In the genomic region with DNA sequence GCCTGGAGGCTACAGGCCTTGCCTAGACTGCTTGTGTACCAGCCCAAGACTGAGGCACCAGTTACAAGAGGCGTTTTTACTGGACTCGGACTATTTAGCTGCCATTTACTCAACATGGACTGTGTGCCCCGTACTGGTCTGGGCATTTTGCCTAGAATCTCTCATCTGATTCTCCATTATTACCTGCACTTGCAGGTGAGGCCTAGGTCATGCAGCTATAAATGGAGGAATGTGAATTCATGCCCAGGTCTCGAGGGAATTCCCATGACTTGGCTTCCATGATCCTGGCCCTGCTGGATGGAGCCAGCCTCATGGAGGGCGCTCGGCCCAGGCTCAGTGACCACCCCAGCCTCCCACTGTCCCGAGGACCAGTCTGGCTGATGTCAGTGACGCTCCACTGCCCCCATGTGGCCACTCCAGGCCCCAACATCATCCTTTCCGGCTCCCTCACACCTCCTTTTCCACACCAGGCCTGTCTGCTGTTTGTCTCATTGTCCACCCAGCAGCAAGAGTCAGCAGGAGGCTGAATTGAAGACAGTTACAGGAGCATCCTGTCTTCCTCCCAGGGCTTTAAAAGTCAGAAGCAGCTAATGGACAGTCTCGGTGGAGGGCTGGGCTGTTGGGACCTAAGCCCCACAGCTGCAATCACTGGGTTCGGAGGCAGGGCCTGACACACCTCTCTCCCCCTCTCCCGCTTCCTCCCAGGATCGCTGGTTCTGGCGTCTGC, we compare ENCODE assay signal across 1 cellular context.
TF ChIP-seq lines count a peak whose summit lies in the region.

No MANE protein-coding gene starts in this region.

TF ChIP-seq in HepG2, 621 proteins besides CTCF, POLR2A, EP300 and RAD21 (continued from another document):
- TF ChIP-seq, protein P1, sequence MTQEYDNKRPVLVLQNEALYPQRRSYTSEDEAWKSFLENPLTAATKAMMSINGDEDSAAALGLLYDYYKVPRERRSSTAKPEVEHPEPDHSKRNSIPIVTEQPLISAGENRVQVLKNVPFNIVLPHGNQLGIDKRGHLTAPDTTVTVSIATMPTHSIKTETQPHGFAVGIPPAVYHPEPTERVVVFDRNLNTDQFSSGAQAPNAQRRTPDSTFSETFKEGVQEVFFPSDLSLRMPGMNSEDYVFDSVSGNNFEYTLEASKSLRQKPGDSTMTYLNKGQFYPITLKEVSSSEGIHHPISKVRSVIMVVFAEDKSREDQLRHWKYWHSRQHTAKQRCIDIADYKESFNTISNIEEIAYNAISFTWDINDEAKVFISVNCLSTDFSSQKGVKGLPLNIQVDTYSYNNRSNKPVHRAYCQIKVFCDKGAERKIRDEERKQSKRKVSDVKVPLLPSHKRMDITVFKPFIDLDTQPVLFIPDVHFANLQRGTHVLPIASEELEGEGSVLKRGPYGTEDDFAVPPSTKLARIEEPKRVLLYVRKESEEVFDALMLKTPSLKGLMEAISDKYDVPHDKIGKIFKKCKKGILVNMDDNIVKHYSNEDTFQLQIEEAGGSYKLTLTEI (CRISPR knock-in tag; conservative IDR thresholded peaks at IDR 0.05) = no peak
- TF ChIP-seq DNMT3B (CRISPR knock-in tag; conservative IDR thresholded peaks at IDR 0.05) (no peak), ZNF546 (CRISPR knock-in tag; conservative IDR thresholded peaks at IDR 0.05) (no peak), ONECUT2 (CRISPR knock-in tag; IDR thresholded peaks at IDR 0.05) (no peak), ZNF891 (CRISPR knock-in tag; IDR thresholded peaks at IDR 0.05) (peak; percentile 47; the same call in 1 of the 2 replicates), ZMYM4 (CRISPR knock-in tag; IDR thresholded peaks at IDR 0.05) (no peak), ZNF343 (CRISPR knock-in tag; IDR thresholded peaks at IDR 0.05) (0 out of 2 replicates have a peak, but pooled peaks have one; percentile 59), ZEB1 (IDR thresholded peaks at IDR 0.05; ENCODE audit: insufficient replicate concordance, low read depth) (peak; percentile 77), DMAP1 (CRISPR knock-in tag; IDR thresholded peaks at IDR 0.05) (0 out of 2 replicates have a peak, but pooled peaks have one; percentile 19), ZNF766 (CRISPR knock-in tag; IDR thresholded peaks at IDR 0.05; ENCODE audit: borderline replicate concordance) (peak; percentile 60; the same call in 1 of the 2 replicates)
- TF ChIP-seq, protein P2, sequence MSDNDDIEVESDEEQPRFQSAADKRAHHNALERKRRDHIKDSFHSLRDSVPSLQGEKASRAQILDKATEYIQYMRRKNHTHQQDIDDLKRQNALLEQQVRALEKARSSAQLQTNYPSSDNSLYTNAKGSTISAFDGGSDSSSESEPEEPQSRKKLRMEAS (IDR thresholded peaks at IDR 0.05) = peak; percentile 65; the same call in 1 of the 2 replicates
- TF ChIP-seq, protein P3, sequence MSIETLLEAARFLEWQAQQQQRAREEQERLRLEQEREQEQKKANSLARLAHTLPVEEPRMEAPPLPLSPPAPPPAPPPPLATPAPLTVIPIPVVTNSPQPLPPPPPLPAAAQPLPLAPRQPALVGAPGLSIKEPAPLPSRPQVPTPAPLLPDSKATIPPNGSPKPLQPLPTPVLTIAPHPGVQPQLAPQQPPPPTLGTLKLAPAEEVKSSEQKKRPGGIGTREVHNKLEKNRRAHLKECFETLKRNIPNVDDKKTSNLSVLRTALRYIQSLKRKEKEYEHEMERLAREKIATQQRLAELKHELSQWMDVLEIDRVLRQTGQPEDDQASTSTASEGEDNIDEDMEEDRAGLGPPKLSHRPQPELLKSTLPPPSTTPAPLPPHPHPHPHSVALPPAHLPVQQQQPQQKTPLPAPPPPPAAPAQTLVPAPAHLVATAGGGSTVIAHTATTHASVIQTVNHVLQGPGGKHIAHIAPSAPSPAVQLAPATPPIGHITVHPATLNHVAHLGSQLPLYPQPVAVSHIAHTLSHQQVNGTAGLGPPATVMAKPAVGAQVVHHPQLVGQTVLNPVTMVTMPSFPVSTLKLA (IDR thresholded peaks at IDR 0.05) = no peak
- TF ChIP-seq, protein P4, sequence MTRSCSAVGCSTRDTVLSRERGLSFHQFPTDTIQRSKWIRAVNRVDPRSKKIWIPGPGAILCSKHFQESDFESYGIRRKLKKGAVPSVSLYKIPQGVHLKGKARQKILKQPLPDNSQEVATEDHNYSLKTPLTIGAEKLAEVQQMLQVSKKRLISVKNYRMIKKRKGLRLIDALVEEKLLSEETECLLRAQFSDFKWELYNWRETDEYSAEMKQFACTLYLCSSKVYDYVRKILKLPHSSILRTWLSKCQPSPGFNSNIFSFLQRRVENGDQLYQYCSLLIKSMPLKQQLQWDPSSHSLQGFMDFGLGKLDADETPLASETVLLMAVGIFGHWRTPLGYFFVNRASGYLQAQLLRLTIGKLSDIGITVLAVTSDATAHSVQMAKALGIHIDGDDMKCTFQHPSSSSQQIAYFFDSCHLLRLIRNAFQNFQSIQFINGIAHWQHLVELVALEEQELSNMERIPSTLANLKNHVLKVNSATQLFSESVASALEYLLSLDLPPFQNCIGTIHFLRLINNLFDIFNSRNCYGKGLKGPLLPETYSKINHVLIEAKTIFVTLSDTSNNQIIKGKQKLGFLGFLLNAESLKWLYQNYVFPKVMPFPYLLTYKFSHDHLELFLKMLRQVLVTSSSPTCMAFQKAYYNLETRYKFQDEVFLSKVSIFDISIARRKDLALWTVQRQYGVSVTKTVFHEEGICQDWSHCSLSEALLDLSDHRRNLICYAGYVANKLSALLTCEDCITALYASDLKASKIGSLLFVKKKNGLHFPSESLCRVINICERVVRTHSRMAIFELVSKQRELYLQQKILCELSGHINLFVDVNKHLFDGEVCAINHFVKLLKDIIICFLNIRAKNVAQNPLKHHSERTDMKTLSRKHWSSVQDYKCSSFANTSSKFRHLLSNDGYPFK (CRISPR knock-in tag; IDR thresholded peaks at IDR 0.05; ENCODE audit: borderline replicate concordance) = peak; percentile 53; the same call in 1 of the 2 replicates
- TF ChIP-seq, protein P5, sequence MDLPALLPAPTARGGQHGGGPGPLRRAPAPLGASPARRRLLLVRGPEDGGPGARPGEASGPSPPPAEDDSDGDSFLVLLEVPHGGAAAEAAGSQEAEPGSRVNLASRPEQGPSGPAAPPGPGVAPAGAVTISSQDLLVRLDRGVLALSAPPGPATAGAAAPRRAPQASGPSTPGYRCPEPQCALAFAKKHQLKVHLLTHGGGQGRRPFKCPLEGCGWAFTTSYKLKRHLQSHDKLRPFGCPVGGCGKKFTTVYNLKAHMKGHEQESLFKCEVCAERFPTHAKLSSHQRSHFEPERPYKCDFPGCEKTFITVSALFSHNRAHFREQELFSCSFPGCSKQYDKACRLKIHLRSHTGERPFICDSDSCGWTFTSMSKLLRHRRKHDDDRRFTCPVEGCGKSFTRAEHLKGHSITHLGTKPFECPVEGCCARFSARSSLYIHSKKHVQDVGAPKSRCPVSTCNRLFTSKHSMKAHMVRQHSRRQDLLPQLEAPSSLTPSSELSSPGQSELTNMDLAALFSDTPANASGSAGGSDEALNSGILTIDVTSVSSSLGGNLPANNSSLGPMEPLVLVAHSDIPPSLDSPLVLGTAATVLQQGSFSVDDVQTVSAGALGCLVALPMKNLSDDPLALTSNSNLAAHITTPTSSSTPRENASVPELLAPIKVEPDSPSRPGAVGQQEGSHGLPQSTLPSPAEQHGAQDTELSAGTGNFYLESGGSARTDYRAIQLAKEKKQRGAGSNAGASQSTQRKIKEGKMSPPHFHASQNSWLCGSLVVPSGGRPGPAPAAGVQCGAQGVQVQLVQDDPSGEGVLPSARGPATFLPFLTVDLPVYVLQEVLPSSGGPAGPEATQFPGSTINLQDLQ (CRISPR knock-in tag; IDR thresholded peaks at IDR 0.05) = no peak
TF ChIP-seq in HepG2: peak in this region for 163.
